ENCODE assay signal across 20 cellular contexts in the genomic region with DNA sequence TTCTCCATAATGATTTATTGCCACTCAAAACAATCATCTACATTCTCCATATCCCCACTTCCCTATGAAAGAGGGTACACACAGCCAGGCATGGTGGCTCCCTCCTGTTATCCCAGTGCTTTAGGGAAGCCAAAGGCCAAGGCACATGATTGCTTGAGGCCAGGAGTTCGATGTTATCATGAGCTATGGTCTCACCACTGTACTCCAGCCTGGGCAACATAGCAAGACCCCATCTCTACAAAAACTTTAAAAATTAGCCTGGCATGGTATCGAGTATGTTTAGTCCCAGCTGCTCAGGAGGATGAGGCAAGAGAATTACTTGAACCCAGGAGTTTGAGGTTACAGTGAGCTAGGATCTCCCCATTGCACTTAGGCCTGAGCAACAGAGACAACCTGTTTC. TPM values are rescaled to one million over a fixed set of nuclear protein-coding genes. Genes with fewer than 3 reads are reported as not detected.
DNase-seq lines count a peak whose midpoint lies in the region; ATAC-seq, FAIRE-seq and TF ChIP-seq lines count a peak whose summit lies in the region.
"Had no signal": no experiment of that assay in that cellular context is flagged by ENCODE, and none has a peak within 500 bp of the region (broad histone marks: within the 10 kb centered on the region; RNA-seq: fewer than 3 reads in every experiment).

No MANE protein-coding gene starts in this region.

- no peak overlapping the region for H3K27ac ChIP-seq in K562 (ENCODE audit: extremely low read depth, low read depth, low read length)
- H3K27ac ChIP-seq: 22Rv1, A549, C4-2B had no signal

- H3K9me1 ChIP-seq in K562 (ENCODE audit: control insufficient read depth, insufficient read depth, low read length) = no peaks in the 10 kb centered on the region

- in situ Hi-C loops in K562 (cut with MboI) = no loop called here

- ATAC-seq in K562 = no peak
- ATAC-seq: A549, GM12878 had no signal

- H3K4me3 ChIP-seq in K562 = no peak overlapping the region
- H3K4me3 ChIP-seq: A549, GM12878 had no signal

- peaks cover 74% of the 10 kb centered on the region for H3K79me2 ChIP-seq in K562 (ENCODE audit: control insufficient read depth, insufficient read depth, low read length)

- H3K36me3 ChIP-seq in K562 (ENCODE audit: control insufficient read depth, insufficient read depth, low read length) = peaks cover 38% of the 10 kb centered on the region

- peaks cover 15% of the 10 kb centered on the region for H3K36me3 Mint-ChIP-seq in T-helper 2 cell treated with Interferon-gamma antibody and Interleukin-4, amounts not matched to agents 5 μg/mL and 100 μg/mL, for 36 hours (ENCODE audit: low read depth)
- H3K36me3 Mint-ChIP-seq in Calu3 (ENCODE audit: insufficient read depth, unreplicated experiment) = peaks cover 10% of the 10 kb centered on the region
- peaks cover 14% of the 10 kb centered on the region for H3K36me3 Mint-ChIP-seq in osteocyte (ENCODE audit: unreplicated experiment)

- intact Hi-C loops in Calu3 (cut with micrococcal nuclease; ENCODE audit: unreplicated experiment) = loop anchor here (10.0 kb wide), 1 partner anchor 179 kb away; no protein-coding TSS in a partner anchor
- intact Hi-C loops in K562 (cut with micrococcal nuclease) = no loop called here

- no peaks in the 10 kb centered on the region for H3K9me3 ChIP-seq in K562 (replicated peaks; ENCODE audit: control insufficient read depth, insufficient read depth, low read depth, low read length)
- H3K9me3 ChIP-seq: A549 had no signal

- H3K27ac Mint-ChIP-seq in T-helper 2 cell treated with Interferon-gamma antibody and Interleukin-4, amounts not matched to agents 5 μg/mL and 100 μg/mL, for 36 hours = peak overlapping the region; percentile 10
- H3K27ac Mint-ChIP-seq in Calu3 (ENCODE audit: unreplicated experiment) (peak overlapping the region; percentile 18), osteocyte (ENCODE audit: unreplicated experiment) (peak overlapping the region; percentile 79)
- H3K27ac Mint-ChIP-seq: CD4-positive, alpha-beta T cell had no signal

- no peak for FAIRE-seq in K562 (lab: Jason Lieb, UNC)
- FAIRE-seq: A549, GM12878, GM19239, H1 had no signal

- no peaks in the 10 kb centered on the region for H3K27me3 ChIP-seq in K562 (ENCODE audit: control insufficient read depth in 2 of 2, insufficient read depth in 2 of 2, low read length in 2 of 2)

- no peak for TF ChIP-seq POLR2A in K562 (conservative IDR thresholded peaks at IDR 0.05)

- no peak overlapping the region for H3K4me2 ChIP-seq in K562 (ENCODE audit: insufficient read depth, low read length)
- H3K4me2 ChIP-seq: A549 had no signal

- no peaks in the 10 kb centered on the region for H3K9me3 Mint-ChIP-seq in T-helper 2 cell treated with Interferon-gamma antibody and Interleukin-4, amounts not matched to agents 5 μg/mL and 100 μg/mL, for 36 hours
- H3K9me3 Mint-ChIP-seq in Calu3 (ENCODE audit: low read depth, unreplicated experiment) = no peaks in the 10 kb centered on the region
- no peaks in the 10 kb centered on the region for H3K9me3 Mint-ChIP-seq in osteocyte (ENCODE audit: unreplicated experiment)
- H3K9me3 Mint-ChIP-seq: CD4-positive, alpha-beta T cell; H9 had no signal

- no peak overlapping the region for H3K4me3 Mint-ChIP-seq in T-helper 2 cell treated with Interferon-gamma antibody and Interleukin-4, amounts not matched to agents 5 μg/mL and 100 μg/mL, for 36 hours
- H3K4me3 Mint-ChIP-seq in Calu3 (ENCODE audit: low read depth, unreplicated experiment) = no peak overlapping the region
- no peak overlapping the region for H3K4me3 Mint-ChIP-seq in osteocyte (ENCODE audit: unreplicated experiment)
- H3K4me3 Mint-ChIP-seq: CD4-positive, alpha-beta T cell; H9 had no signal

- no peak for TF ChIP-seq RAD21 in K562 (CRISPR knock-in tag; conservative IDR thresholded peaks at IDR 0.05 in 1 of 2, IDR thresholded peaks at IDR 0.05 in 1 of 2)

- no peak for DNase-seq in T-helper 2 cell treated with Interferon-gamma antibody and Interleukin-4, amounts not matched to agents 5 μg/mL and 100 μg/mL, for 36 hours (ENCODE audit: low spot score)
- DNase-seq in T-helper 2 cell (no peak), Calu3 (no peak), K562 (ENCODE audit: extremely low read depth in 1 of 4, low spot score in 3 of 4) (no peak), osteocyte (ENCODE audit: extremely low spot score, unreplicated experiment) (no peak), DMS79 (lab: John Stamatoyannopoulos, UW) (no peak), NCI-H187 treated with DMSO at 0.1 percent for 48 hours (lab: John Stamatoyannopoulos, UW) (no peak)
- DNase-seq in activated CD4-positive, alpha-beta T cell treated with anti-CD3 and anti-CD28 coated beads for 1 hour = no peak
- DNase-seq: AML-193; CD4-positive, alpha-beta T cell; DND-41; EL; H9 had no signal

- H3K9ac ChIP-seq in K562 (ENCODE audit: insufficient read depth in 1 of 2, low read depth in 2 of 2, low read length in 2 of 2) = no peak overlapping the region

- no peak for TF ChIP-seq CTCF in Calu3 (IDR thresholded peaks at IDR 0.05; ENCODE audit: unreplicated experiment)
- TF ChIP-seq CTCF in K562 (IDR thresholded peaks at IDR 0.05 in 2 of 3, conservative IDR thresholded peaks at IDR 0.05 in 1 of 3; ENCODE audit: insufficient read depth in 2 of 3, low read depth in 1 of 3, low read length in 3 of 3) = no peak
- no peak for TF ChIP-seq CTCF in osteocyte (IDR thresholded peaks at IDR 0.05)

- H4K20me1 ChIP-seq in K562 (replicated peaks; ENCODE audit: control insufficient read depth, insufficient read depth, low read length) = no peaks in the 10 kb centered on the region

- peaks cover 30% of the 10 kb centered on the region for H3K4me1 Mint-ChIP-seq in T-helper 2 cell treated with Interferon-gamma antibody and Interleukin-4, amounts not matched to agents 5 μg/mL and 100 μg/mL, for 36 hours (ENCODE audit: low read depth)
- H3K4me1 Mint-ChIP-seq in Calu3 (ENCODE audit: low read depth, unreplicated experiment) (peaks cover 45% of the 10 kb centered on the region), osteocyte (ENCODE audit: unreplicated experiment) (peaks cover 80% of the 10 kb centered on the region)

- WGBS in K562 (ENCODE audit: insufficient coverage, low coverage, missing lambda C conversion rate) = 89% methylated on average over 2 of the region's 2 CpGs

- H3K4me1 ChIP-seq in K562 (replicated peaks in 1 of 2; ENCODE audit: control insufficient read depth in 2 of 2, insufficient read depth in 2 of 2, low read length in 2 of 2) = peaks cover 8 to 37% of the 10 kb centered on the region in 2 experiments; a peak in 4 of 5 replicates

- no peak overlapping the region for H2AFZ ChIP-seq in K562 (ENCODE audit: low read depth, low read length)

- CTCF ChIA-PET in Calu3 (lab: Charles Lee) = no interaction called here
- CTCF ChIA-PET in K562 (lab: Yijun Ruan, JAX; ENCODE audit: low intra/inter-chr PET ratio) = interaction anchor here (0.6 kb wide), 1 partner anchor 317 kb away, joined by 3 read pairs; no protein-coding TSS in a partner anchor

- H3K27me3 Mint-ChIP-seq in T-helper 2 cell treated with Interferon-gamma antibody and Interleukin-4, amounts not matched to agents 5 μg/mL and 100 μg/mL, for 36 hours (ENCODE audit: low read depth) = no peaks in the 10 kb centered on the region
- no peaks in the 10 kb centered on the region for H3K27me3 Mint-ChIP-seq in Calu3 (ENCODE audit: unreplicated experiment)
- no peaks in the 10 kb centered on the region for H3K27me3 Mint-ChIP-seq in osteocyte (ENCODE audit: unreplicated experiment)
- H3K27me3 Mint-ChIP-seq: CD4-positive, alpha-beta T cell had no signal

- POLR2A ChIA-PET in K562 (lab: Yijun Ruan, JAX) = interaction anchor here (0.7 to 1.7 kb wide), 2 partner anchors 11 to 12 kb away, joined by 3 to 4 read pairs; no protein-coding TSS in a partner anchor

- BruUV-seq in Calu3 (replicated peaks; lab: Mats Ljungman, UMichigan) = no TSS peak
- BruUV-seq in K562 (replicated peaks; lab: Mats Ljungman, UMichigan) = no TSS peak

- no peak for TF ChIP-seq EP300 in K562 (IDR thresholded peaks at IDR 0.05; ENCODE audit: low read length)

RNA-seq across cellular contexts. Expression of a gene that starts 6.0 kb away (rescaled TPM):
- total RNA-seq in Calu3 (2022) (25.2 and 26.4 TPM in 2 replicates), K562 (2014; rRNA removed) (12.9 and 16.8 TPM in 2 replicates), K562 (2014; rRNA removed; fragmentation: Illumina TruSeq; extraction: Trizol) (28.1 and 28.8 TPM in 2 replicates), K562 (2015; rRNA removed; fragmentation: Illumina TruSeq; extraction: Trizol) (19.8 and 21.1 TPM in 2 replicates), K562 (2021) (15.8 and 19.2 TPM in 2 replicates), osteocyte (68.9 and 76.3 TPM in 2 replicates)
- 28.8 and 72.9 TPM in 2 replicates for total RNA-seq in K562 (2011; cell fraction: chromatin; rRNA removed; ENCODE audit: low replicate concordance)
- total RNA-seq in K562 (2011; cell fraction: nucleolus; rRNA removed) = 14.5 and 17.2 TPM in 2 replicates
- 34.7 and 36.3 TPM in 2 replicates for total RNA-seq in K562 (2011; cell fraction: nucleoplasm; rRNA removed)
- polyA plus RNA-seq in K562 (2011; rRNA removed) (16.1 and 20.5 TPM in 2 replicates), K562 (2014; fragmentation: Illumina TruSeq; extraction: Trizol) (15.3 and 16.9 TPM in 2 replicates), K562 (2014; fragmentation: Nextera tagmentation; extraction: Ambion mirVana) (10 to 100 TPM; 12.2 to 14.2 TPM), K562 (2014; rRNA removed) (12.9 and 13.5 TPM in 2 replicates)
- polyA plus RNA-seq in K562 (2011; cell fraction: cytosol; rRNA removed) = 5.3 and 9.0 TPM in 2 replicates
- polyA plus RNA-seq in K562 (2011; cell fraction: nucleus; rRNA removed) = 12.9 and 13.3 TPM in 2 replicates
- 11.2 and 11.4 TPM in 2 replicates for polyA plus RNA-seq in K562 (2012)
- 37.9 and 48.5 TPM in 2 replicates for polyA minus RNA-seq in K562 (2011; rRNA and poly(A)+ RNA removed)
- polyA minus RNA-seq in K562 (2011; cell fraction: cytosol; rRNA and poly(A)+ RNA removed) = 8.6 and 9.4 TPM in 2 replicates
- polyA minus RNA-seq in K562 (2011; cell fraction: nucleus; rRNA and poly(A)+ RNA removed) = 12.9 and 21.7 TPM in 2 replicates

RNA-seq across cellular contexts. Expression of a gene that starts 6.5 kb away (rescaled TPM):
- total RNA-seq in Calu3 (2022) = 43.0 and 44.3 TPM in 2 replicates
- total RNA-seq in K562 (2011; cell fraction: chromatin; rRNA removed; ENCODE audit: low replicate concordance) = 94.2 and 220 TPM in 2 replicates
- 55.9 and 60.4 TPM in 2 replicates for total RNA-seq in K562 (2011; cell fraction: nucleolus; rRNA removed)
- total RNA-seq in K562 (2011; cell fraction: nucleoplasm; rRNA removed) = 92.5 and 135 TPM in 2 replicates
- 60.2 and 63.9 TPM in 2 replicates for total RNA-seq in K562 (2014; rRNA removed)
- 101 and 104 TPM in 2 replicates for total RNA-seq in K562 (2014; rRNA removed; fragmentation: Illumina TruSeq; extraction: Trizol)
- total RNA-seq in K562 (2015; rRNA removed; fragmentation: Illumina TruSeq; extraction: Trizol) = 104 and 114 TPM in 2 replicates
- 63.8 and 67.2 TPM in 2 replicates for total RNA-seq in K562 (2021)
- polyA plus RNA-seq in K562 (2011; rRNA removed) = 45.4 and 56.9 TPM in 2 replicates
- polyA plus RNA-seq in K562 (2011; cell fraction: cytosol; rRNA removed) = 24.1 and 31.5 TPM in 2 replicates
- polyA plus RNA-seq in K562 (2011; cell fraction: nucleus; rRNA removed) = 42.8 and 46.1 TPM in 2 replicates
- polyA plus RNA-seq in K562 (2012) = 44.7 and 45.2 TPM in 2 replicates
- polyA plus RNA-seq in K562 (2014; fragmentation: Illumina TruSeq; extraction: Trizol) = 80.7 and 98.6 TPM in 2 replicates
- 100 to 1,000 TPM in 1 of 2 experiments, 10 to 100 TPM in 1; 92.1 to 126 TPM for polyA plus RNA-seq in K562 (2014; fragmentation: Nextera tagmentation; extraction: Ambion mirVana)
- polyA plus RNA-seq in K562 (2014; rRNA removed) = 72.1 and 79.5 TPM in 2 replicates
- polyA minus RNA-seq in K562 (2011; rRNA and poly(A)+ RNA removed) = 80.7 and 89.1 TPM in 2 replicates
- polyA minus RNA-seq in K562 (2011; cell fraction: cytosol; rRNA and poly(A)+ RNA removed) = 27.6 and 30.5 TPM in 2 replicates
- polyA minus RNA-seq in K562 (2011; cell fraction: nucleus; rRNA and poly(A)+ RNA removed) = 56.7 and 91.1 TPM in 2 replicates
- 91.1 and 95.1 TPM in 2 replicates for total RNA-seq in osteocyte

RNA-seq across cellular contexts. Expression of a gene that starts 49.8 kb away (rescaled TPM):
- total RNA-seq in Calu3 (2022) (23.9 and 54.1 TPM in 2 replicates), K562 (2014; rRNA removed) (not detected in 2 replicates), K562 (2014; rRNA removed; fragmentation: Illumina TruSeq; extraction: Trizol) (not detected in 2 replicates), K562 (2015; rRNA removed; fragmentation: Illumina TruSeq; extraction: Trizol) (not detected in 2 replicates), K562 (2021) (6.3 and 6.7 TPM in 2 replicates), osteocyte (not detected in 2 replicates)
- not detected in 2 replicates for total RNA-seq in K562 (2011; cell fraction: chromatin; rRNA removed; ENCODE audit: low replicate concordance)
- total RNA-seq in K562 (2011; cell fraction: nucleolus; rRNA removed) = not detected in 2 replicates
- not detected in 2 replicates for total RNA-seq in K562 (2011; cell fraction: nucleoplasm; rRNA removed)
- polyA plus RNA-seq in K562 (2011; rRNA removed) (not detected in 2 replicates), K562 (2014; fragmentation: Illumina TruSeq; extraction: Trizol) (not detected in 2 replicates), K562 (2014; fragmentation: Nextera tagmentation; extraction: Ambion mirVana) (not detected), K562 (2014; rRNA removed) (not detected in 2 replicates)
- not detected in 2 replicates for polyA plus RNA-seq in K562 (2011; cell fraction: cytosol; rRNA removed)
- polyA plus RNA-seq in K562 (2011; cell fraction: nucleus; rRNA removed) = not detected in 2 replicates
- not detected in 2 replicates for polyA plus RNA-seq in K562 (2012)
- not detected in 2 replicates for polyA minus RNA-seq in K562 (2011; rRNA and poly(A)+ RNA removed)
- not detected in 2 replicates for polyA minus RNA-seq in K562 (2011; cell fraction: cytosol; rRNA and poly(A)+ RNA removed)
- not detected in 2 replicates for polyA minus RNA-seq in K562 (2011; cell fraction: nucleus; rRNA and poly(A)+ RNA removed)
- total RNA-seq: CD4-positive, alpha-beta T cell; H1; H9; HT-29 had no signal

Comparison
In these comparisons a context has a peak if more than half of its experiments do, and no peak if none do; other contexts are left out.
1. H3K27ac Mint-ChIP-seq: peak in every context shown above with its lines; median percentile 79 in osteocyte; 18 in Calu3; 10 in T-helper 2 cell treated with Interferon-gamma antibody and Interleukin-4, amounts not matched to agents 5 μg/mL and 100 μg/mL, for 36 hours.